ENCODE assay signal across 8 cellular contexts in the genomic region with DNA sequence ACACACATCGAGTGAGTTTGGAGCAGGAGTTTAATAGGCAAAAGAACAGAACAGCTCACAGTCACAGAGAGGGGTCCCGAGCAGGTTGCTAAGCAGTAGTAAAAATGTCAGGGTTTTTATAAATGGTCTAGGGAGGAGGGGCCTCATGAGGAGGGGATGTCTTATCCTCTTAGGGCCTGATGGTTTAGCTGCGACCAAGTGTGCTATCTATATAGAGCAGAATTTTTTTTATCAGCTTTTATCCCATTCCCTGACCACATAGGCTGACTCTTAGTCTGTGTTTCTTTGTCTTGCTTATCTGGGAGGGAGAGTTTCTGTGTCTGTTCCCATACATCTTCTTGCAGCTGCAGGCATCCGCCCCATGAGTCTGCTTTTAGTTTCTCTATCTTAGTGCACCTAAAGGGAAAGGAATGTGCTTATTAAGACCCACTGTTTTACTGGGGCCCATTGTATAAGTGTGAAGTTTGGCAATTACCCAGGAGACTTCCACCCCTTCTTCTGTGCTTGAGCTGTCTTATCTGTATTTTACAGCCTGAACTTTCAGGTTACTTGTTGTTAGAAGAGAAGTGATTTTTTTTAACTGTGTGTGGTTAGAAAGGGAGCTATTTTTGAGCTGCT. TPM values are rescaled to one million over a fixed set of nuclear protein-coding genes. Genes with fewer than 3 reads are reported as not detected.
DNase-seq lines count a peak whose midpoint lies in the region; ATAC-seq and TF ChIP-seq lines count a peak whose summit lies in the region.

No MANE protein-coding gene starts in this region.

- no peak for TF ChIP-seq CTCF in adrenal gland (IDR thresholded peaks at IDR 0.05)

- 14 to 25% (median 19%) methylated on average over 4 of the region's 4 CpGs for WGBS in adrenal gland, 4 donors
- 15% methylated on average over 4 of the region's 4 CpGs for WGBS in urinary bladder

- H3K27ac ChIP-seq in adrenal gland (peak overlapping the region in 3 of 5 donors; percentile 35 to 61 (median 48)), urinary bladder (ENCODE audit: low read depth) (peak overlapping the region; percentile 33)

- H3K9me3 ChIP-seq in adrenal gland (replicated peaks in 1 of 3): no peaks in the 10 kb centered on the region

- ATAC-seq in HG02852 (IDR thresholded peaks at IDR 0.05; ENCODE audit: unreplicated experiment): peak; percentile 51
- ATAC-seq in left colon: peak; percentile 51
- ATAC-seq in GM19035 (IDR thresholded peaks at IDR 0.05; ENCODE audit: unreplicated experiment): no peak
- ATAC-seq in HG02840 (IDR thresholded peaks at IDR 0.05; ENCODE audit: low FRiP score, unreplicated experiment): no peak

- no peaks in the 10 kb centered on the region for H3K27me3 ChIP-seq in adrenal gland

- intact Hi-C loops in adrenal gland (cut with DNase I): no loop called here
- intact Hi-C loops in left colon (cut with DNase I, micrococcal nuclease): loop anchor here in 1 of 2 donors (5.0 kb wide), 1 partner anchor 57 kb away; a partner anchor contains a TSS

- DNase-seq in ELR (ENCODE audit: low read depth): peak; percentile 70
- DNase-seq in adrenal gland: peak in 1 of 7 donors; percentile 11
- no peak for DNase-seq in left colon
- DNase-seq in NCI-H526 treated with DMSO at 0.1 percent for 48 hours (lab: John Stamatoyannopoulos, UW): no peak

- H3K4me1 ChIP-seq in adrenal gland (replicated peaks in 1 of 2): peaks cover 0 to 18% of the 10 kb centered on the region in 2 donors
- no peaks in the 10 kb centered on the region for H3K4me1 ChIP-seq in urinary bladder (ENCODE audit: insufficient read depth)

- no peak for TF ChIP-seq POLR2A in adrenal gland (IDR thresholded peaks at IDR 0.05)

- H3K4me3 ChIP-seq in adrenal gland (peak overlapping the region in 2 of 4 donors; percentile 22 to 43), urinary bladder (ENCODE audit: low read depth, low read length) (peak overlapping the region; percentile 16)

- H3K36me3 ChIP-seq in adrenal gland (replicated peaks in 1 of 2) (no peaks in the 10 kb centered on the region), urinary bladder (ENCODE audit: insufficient read depth) (no peaks in the 10 kb centered on the region)

RNA-seq across cellular contexts. Expression of a gene that starts 30.4 kb away (rescaled TPM):
- total RNA-seq in adrenal gland (10 to 100 TPM in 5 of 8 donors, 1 to 10 TPM in 3; 7.3 to 14.9 (median 10.4) TPM), left colon (10 to 100 TPM; 22.8 to 27.2 TPM), urinary bladder (26.8 TPM)
- polyA plus RNA-seq in adrenal gland (10 to 100 TPM in 1 of 3 donors, 1 to 10 TPM in 2; 2.8 to 11.5 (median 5.1) TPM), urinary bladder (11.2 TPM)

RNA-seq across cellular contexts. Expression of a gene that starts 57.1 kb away (rescaled TPM):
- 10 to 100 TPM; 27.2 to 57.4 (median 39.0) TPM for total RNA-seq in adrenal gland
- 10 to 100 TPM; 20.6 to 34.5 (median 23.5) TPM for polyA plus RNA-seq in adrenal gland
- 100 to 1,000 TPM; 271 to 289 TPM for total RNA-seq in left colon
- total RNA-seq in urinary bladder: 27.1 TPM
- 68.0 TPM for polyA plus RNA-seq in urinary bladder

Comparison
In these comparisons a context has a peak if more than half of its experiments do, and no peak if none do; other contexts are left out.
1. ATAC-seq: peak in HG02852 (single experiment) and left colon (single experiment); none in GM19035 (single experiment) and HG02840 (single experiment).